ENCODE assay signal across 8 cellular contexts in genomic region chr7:41732279-41733062, GRCh38. TPM values are rescaled to one million over a fixed set of nuclear protein-coding genes. Genes with fewer than 3 reads are reported as not detected.
DNase-seq lines count a peak whose midpoint lies in the region; ATAC-seq, FAIRE-seq and TF ChIP-seq lines count a peak whose summit lies in the region.

No MANE protein-coding gene starts in this region.

- no peaks in the 10 kb centered on the region for H3K36me3 ChIP-seq in Karpas-422 (ENCODE audit: insufficient read depth, low read length)

- no peaks in the 10 kb centered on the region for H4K20me1 ChIP-seq in Karpas-422 (ENCODE audit: insufficient read depth, low read depth, low read length)

- no peaks in the 10 kb centered on the region for H3K79me2 ChIP-seq in Karpas-422 (ENCODE audit: low read length)

- H3K4me3 ChIP-seq in A549 (no peak overlapping the region), Karpas-422 (ENCODE audit: low read length) (no peak overlapping the region), retinal pigment epithelial cell (ENCODE audit: low read length) (no peak overlapping the region)

- no peak for TF ChIP-seq POLR2A in A549 (IDR thresholded peaks at IDR 0.05; ENCODE audit: low read length)

- H3K4me2 ChIP-seq in A549 = no peak overlapping the region
- H3K4me2 ChIP-seq in Karpas-422 (ENCODE audit: low read depth, low read length, poor library complexity, severe bottlenecking) = no peak overlapping the region

- peak; percentile 46 for TF ChIP-seq CTCF in A549 (IDR thresholded peaks at IDR 0.05)
- TF ChIP-seq CTCF in retinal pigment epithelial cell (conservative IDR thresholded peaks at IDR 0.05; ENCODE audit: low read depth, low read length) = peak; percentile 40

- 44% methylated on average over 12 of the region's 12 CpGs for WGBS in A549 (ENCODE audit: missing lambda C conversion rate)

- CTCF ChIA-PET in A549 (lab: Yijun Ruan, JAX) = interaction anchor here (0.8 to 1.3 kb wide), 7 partner anchors 16 to 1500 kb away, joined by 3 to 8 read pairs (median 3); partner anchors contain the start of gene INHBA

- H3K9me2 ChIP-seq in Karpas-422 (replicated peaks; ENCODE audit: insufficient read depth, low read length) = no peaks in the 10 kb centered on the region

- no peak for FAIRE-seq in A549 (lab: Jason Lieb, UNC)

- H3K9me3 ChIP-seq in A549 (no peaks in the 10 kb centered on the region), Karpas-422 (ENCODE audit: low read length) (no peaks in the 10 kb centered on the region)

- no peak overlapping the region for H2AFZ ChIP-seq in Karpas-422 (ENCODE audit: low read length)

- POLR2A ChIA-PET in A549 (lab: Yijun Ruan, JAX) = no interaction called here

- no peak for TF ChIP-seq EP300 in A549 (IDR thresholded peaks at IDR 0.05)

- ATAC-seq in A549 (no peak), GM18909 (IDR thresholded peaks at IDR 0.05; ENCODE audit: poor library complexity, unreplicated experiment) (peak; percentile 15)

- H3K4me1 ChIP-seq in A549 = no peaks in the 10 kb centered on the region
- no peaks in the 10 kb centered on the region for H3K4me1 ChIP-seq in Karpas-422 (ENCODE audit: low read length)

- H3K27ac ChIP-seq in A549 (no peak overlapping the region), Karpas-422 (ENCODE audit: low read length) (no peak overlapping the region)

- TF ChIP-seq RAD21 in A549 (conservative IDR thresholded peaks at IDR 0.05 in 1 of 2, IDR thresholded peaks at IDR 0.05 in 1 of 2) = peak; percentile 57 to 65

- no peak for DNase-seq in A549 (ENCODE audit: low read depth in 1 of 2, low spot score in 1 of 2)
- peak; percentile 50 for DNase-seq in Karpas-422
- peak; percentile 37 for DNase-seq in dermis blood vessel endothelial cell
- DNase-seq in retinal pigment epithelial cell (ENCODE audit: low read depth) = no peak
- no peak for DNase-seq in activated CD8-positive, alpha-beta memory T cell treated with anti-CD3 and anti-CD28 coated beads, Interleukin-2, amount 50 U/mL, for 4 hours
- no peak for DNase-seq in cerebellar nuclear complex (lab: John Stamatoyannopoulos, UW)
- no peak for DNase-seq in DMS79 treated with DMSO at 0.1 percent for 48 hours (lab: John Stamatoyannopoulos, UW)

- H3K9ac ChIP-seq in Karpas-422 (ENCODE audit: low read length) = no peak overlapping the region

- no peaks in the 10 kb centered on the region for H3K27me3 ChIP-seq in Karpas-422 (ENCODE audit: low read length)

TF ChIP-seq in A549, 52 proteins besides CTCF, POLR2A, EP300 and RAD21:
- no peak for TF ChIP-seq ZFP36 (IDR thresholded peaks at IDR 0.05; ENCODE audit: borderline replicate concordance, partially characterized antibody)
- TF ChIP-seq SREBF2 (IDR thresholded peaks at IDR 0.05) = no peak
- TF ChIP-seq HOXA7 (CRISPR knock-in tag; IDR thresholded peaks at IDR 0.05) = no peak
- TF ChIP-seq SMC3 (IDR thresholded peaks at IDR 0.05) = peak; percentile 34; the same call in 1 of the 3 replicates
- TF ChIP-seq ZC3H11A (IDR thresholded peaks at IDR 0.05) = no peak
- no peak for TF ChIP-seq KDM5A (IDR thresholded peaks at IDR 0.05)

RNA-seq across cellular contexts. Expression of gene INHBA, which starts 29.6 kb away (rescaled TPM):
- polyA plus RNA-seq in A549 (2011; rRNA removed) (0.13 and 0.15 TPM in 2 replicates), A549 (2017; fragmentation: RNase III; extraction: RNeasy Plus Mini Kit Qiagen cat#74134 plus additional on column Dnase treatment) (0.09 to 0.23 TPM (median 0.20 TPM) in 3 replicates)
- 0.01 and 0.03 TPM in 2 replicates for polyA plus RNA-seq in A549 (2012; cell fraction: cytosol; rRNA removed)
- polyA plus RNA-seq in A549 (2012; cell fraction: nucleus; rRNA removed) = 0.08 and 0.29 TPM in 2 replicates
- polyA minus RNA-seq in A549 (2011; rRNA and poly(A)+ RNA removed) = 0.21 and 0.39 TPM in 2 replicates
- total RNA-seq in Karpas-422 (2014; rRNA removed; shearing (Covaris generic); ENCODE audit: low replicate concordance) = not detected in 2 replicates
- 0.60 and 1.0 TPM in 2 replicates for total RNA-seq in dermis blood vessel endothelial cell

Comparison
In these comparisons a context has a peak if more than half of its experiments do, and no peak if none do; other contexts are left out.
1. DNase-seq: peak in Karpas-422 (single experiment) and dermis blood vessel endothelial cell (single experiment); none in A549 (0 of 2), retinal pigment epithelial cell (single experiment), activated CD8-positive, alpha-beta memory T cell treated with anti-CD3 and anti-CD28 coated beads, Interleukin-2, amount 50 U/mL, for 4 hours (single experiment), cerebellar nuclear complex (0 of 2) and DMS79 treated with DMSO at 0.1 percent for 48 hours (single experiment).